Comparison of ENCODE assay signal across 2 cellular contexts in the genomic region with DNA sequence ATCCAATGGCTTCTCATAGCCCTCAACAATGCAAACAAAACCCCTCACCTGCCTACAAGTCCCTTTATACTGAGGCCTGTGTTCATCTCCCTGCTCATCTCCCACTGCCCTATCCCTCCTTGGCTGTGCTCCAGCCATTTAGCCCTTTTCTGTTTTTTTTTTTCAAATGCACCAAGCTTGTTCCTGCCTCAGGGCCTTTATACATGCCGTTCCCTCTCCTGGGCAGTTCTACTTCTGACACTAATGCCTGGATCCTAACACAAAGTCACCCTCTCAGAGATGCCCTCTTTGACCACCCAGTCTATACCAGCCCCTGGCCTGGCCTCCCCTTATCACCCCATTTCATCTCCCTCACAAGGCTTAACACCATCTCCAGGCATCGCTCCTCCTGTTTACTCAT.
TF ChIP-seq lines count a peak whose summit lies in the region.

No MANE protein-coding gene starts in this region.

TF ChIP-seq in H1, 55 proteins besides CTCF, POLR2A, EP300 and RAD21 (continues in another document):
- TF ChIP-seq, protein P1, sequence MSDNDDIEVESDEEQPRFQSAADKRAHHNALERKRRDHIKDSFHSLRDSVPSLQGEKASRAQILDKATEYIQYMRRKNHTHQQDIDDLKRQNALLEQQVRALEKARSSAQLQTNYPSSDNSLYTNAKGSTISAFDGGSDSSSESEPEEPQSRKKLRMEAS (IDR thresholded peaks at IDR 0.05), result no peak
- TF ChIP-seq SP4 (IDR thresholded peaks at IDR 0.05; ENCODE audit: low read length), result no peak
- TF ChIP-seq, protein P2, sequence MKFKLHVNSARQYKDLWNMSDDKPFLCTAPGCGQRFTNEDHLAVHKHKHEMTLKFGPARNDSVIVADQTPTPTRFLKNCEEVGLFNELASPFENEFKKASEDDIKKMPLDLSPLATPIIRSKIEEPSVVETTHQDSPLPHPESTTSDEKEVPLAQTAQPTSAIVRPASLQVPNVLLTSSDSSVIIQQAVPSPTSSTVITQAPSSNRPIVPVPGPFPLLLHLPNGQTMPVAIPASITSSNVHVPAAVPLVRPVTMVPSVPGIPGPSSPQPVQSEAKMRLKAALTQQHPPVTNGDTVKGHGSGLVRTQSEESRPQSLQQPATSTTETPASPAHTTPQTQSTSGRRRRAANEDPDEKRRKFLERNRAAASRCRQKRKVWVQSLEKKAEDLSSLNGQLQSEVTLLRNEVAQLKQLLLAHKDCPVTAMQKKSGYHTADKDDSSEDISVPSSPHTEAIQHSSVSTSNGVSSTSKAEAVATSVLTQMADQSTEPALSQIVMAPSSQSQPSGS (IDR thresholded peaks at IDR 0.05; ENCODE audit: low read length), result no peak
- no peak for TF ChIP-seq MAFK (IDR thresholded peaks at IDR 0.05; ENCODE audit: low read depth, low read length)
- TF ChIP-seq HDAC6 (IDR thresholded peaks at IDR 0.05; ENCODE audit: low read depth, low read length), result no peak
- TF ChIP-seq, protein P3, sequence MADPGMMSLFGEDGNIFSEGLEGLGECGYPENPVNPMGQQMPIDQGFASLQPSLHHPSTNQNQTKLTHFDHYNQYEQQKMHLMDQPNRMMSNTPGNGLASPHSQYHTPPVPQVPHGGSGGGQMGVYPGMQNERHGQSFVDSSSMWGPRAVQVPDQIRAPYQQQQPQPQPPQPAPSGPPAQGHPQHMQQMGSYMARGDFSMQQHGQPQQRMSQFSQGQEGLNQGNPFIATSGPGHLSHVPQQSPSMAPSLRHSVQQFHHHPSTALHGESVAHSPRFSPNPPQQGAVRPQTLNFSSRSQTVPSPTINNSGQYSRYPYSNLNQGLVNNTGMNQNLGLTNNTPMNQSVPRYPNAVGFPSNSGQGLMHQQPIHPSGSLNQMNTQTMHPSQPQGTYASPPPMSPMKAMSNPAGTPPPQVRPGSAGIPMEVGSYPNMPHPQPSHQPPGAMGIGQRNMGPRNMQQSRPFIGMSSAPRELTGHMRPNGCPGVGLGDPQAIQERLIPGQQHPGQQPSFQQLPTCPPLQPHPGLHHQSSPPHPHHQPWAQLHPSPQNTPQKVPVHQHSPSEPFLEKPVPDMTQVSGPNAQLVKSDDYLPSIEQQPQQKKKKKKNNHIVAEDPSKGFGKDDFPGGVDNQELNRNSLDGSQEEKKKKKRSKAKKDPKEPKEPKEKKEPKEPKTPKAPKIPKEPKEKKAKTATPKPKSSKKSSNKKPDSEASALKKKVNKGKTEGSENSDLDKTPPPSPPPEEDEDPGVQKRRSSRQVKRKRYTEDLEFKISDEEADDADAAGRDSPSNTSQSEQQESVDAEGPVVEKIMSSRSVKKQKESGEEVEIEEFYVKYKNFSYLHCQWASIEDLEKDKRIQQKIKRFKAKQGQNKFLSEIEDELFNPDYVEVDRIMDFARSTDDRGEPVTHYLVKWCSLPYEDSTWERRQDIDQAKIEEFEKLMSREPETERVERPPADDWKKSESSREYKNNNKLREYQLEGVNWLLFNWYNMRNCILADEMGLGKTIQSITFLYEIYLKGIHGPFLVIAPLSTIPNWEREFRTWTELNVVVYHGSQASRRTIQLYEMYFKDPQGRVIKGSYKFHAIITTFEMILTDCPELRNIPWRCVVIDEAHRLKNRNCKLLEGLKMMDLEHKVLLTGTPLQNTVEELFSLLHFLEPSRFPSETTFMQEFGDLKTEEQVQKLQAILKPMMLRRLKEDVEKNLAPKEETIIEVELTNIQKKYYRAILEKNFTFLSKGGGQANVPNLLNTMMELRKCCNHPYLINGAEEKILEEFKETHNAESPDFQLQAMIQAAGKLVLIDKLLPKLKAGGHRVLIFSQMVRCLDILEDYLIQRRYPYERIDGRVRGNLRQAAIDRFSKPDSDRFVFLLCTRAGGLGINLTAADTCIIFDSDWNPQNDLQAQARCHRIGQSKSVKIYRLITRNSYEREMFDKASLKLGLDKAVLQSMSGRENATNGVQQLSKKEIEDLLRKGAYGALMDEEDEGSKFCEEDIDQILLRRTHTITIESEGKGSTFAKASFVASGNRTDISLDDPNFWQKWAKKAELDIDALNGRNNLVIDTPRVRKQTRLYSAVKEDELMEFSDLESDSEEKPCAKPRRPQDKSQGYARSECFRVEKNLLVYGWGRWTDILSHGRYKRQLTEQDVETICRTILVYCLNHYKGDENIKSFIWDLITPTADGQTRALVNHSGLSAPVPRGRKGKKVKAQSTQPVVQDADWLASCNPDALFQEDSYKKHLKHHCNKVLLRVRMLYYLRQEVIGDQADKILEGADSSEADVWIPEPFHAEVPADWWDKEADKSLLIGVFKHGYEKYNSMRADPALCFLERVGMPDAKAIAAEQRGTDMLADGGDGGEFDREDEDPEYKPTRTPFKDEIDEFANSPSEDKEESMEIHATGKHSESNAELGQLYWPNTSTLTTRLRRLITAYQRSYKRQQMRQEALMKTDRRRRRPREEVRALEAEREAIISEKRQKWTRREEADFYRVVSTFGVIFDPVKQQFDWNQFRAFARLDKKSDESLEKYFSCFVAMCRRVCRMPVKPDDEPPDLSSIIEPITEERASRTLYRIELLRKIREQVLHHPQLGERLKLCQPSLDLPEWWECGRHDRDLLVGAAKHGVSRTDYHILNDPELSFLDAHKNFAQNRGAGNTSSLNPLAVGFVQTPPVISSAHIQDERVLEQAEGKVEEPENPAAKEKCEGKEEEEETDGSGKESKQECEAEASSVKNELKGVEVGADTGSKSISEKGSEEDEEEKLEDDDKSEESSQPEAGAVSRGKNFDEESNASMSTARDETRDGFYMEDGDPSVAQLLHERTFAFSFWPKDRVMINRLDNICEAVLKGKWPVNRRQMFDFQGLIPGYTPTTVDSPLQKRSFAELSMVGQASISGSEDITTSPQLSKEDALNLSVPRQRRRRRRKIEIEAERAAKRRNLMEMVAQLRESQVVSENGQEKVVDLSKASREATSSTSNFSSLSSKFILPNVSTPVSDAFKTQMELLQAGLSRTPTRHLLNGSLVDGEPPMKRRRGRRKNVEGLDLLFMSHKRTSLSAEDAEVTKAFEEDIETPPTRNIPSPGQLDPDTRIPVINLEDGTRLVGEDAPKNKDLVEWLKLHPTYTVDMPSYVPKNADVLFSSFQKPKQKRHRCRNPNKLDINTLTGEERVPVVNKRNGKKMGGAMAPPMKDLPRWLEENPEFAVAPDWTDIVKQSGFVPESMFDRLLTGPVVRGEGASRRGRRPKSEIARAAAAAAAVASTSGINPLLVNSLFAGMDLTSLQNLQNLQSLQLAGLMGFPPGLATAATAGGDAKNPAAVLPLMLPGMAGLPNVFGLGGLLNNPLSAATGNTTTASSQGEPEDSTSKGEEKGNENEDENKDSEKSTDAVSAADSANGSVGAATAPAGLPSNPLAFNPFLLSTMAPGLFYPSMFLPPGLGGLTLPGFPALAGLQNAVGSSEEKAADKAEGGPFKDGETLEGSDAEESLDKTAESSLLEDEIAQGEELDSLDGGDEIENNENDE (IDR thresholded peaks at IDR 0.05; ENCODE audit: insufficient replicate concordance, low read length), result no peak
- TF ChIP-seq KDM1A (IDR thresholded peaks at IDR 0.05; ENCODE audit: borderline replicate concordance, low read length), result no peak
- TF ChIP-seq SP1 (IDR thresholded peaks at IDR 0.05; ENCODE audit: low read depth, low read length), result no peak
- TF ChIP-seq RXRA (IDR thresholded peaks at IDR 0.05; ENCODE audit: insufficient read depth, low read depth, low read length), result no peak
- no peak for TF ChIP-seq CBX8 (IDR thresholded peaks at IDR 0.05; ENCODE audit: borderline replicate concordance, low read depth, low read length)
- no peak for TF ChIP-seq TAF1 (IDR thresholded peaks at IDR 0.05; ENCODE audit: low read depth, low read length)
- TF ChIP-seq FOSL1 (IDR thresholded peaks at IDR 0.05; ENCODE audit: insufficient read depth, low read depth, low read length), result no peak
- TF ChIP-seq SAP30 (IDR thresholded peaks at IDR 0.05; ENCODE audit: insufficient read depth, insufficient replicate concordance, low read length), result no peak
- TF ChIP-seq CTBP2 (IDR thresholded peaks at IDR 0.05; ENCODE audit: borderline replicate concordance, insufficient read depth, insufficient read length, low read length), result no peak

TF ChIP-seq in GM23338, 12 proteins besides CTCF, POLR2A, EP300 and RAD21:
- no peak for TF ChIP-seq STAT1 (IDR thresholded peaks at IDR 0.05; ENCODE audit: unreplicated experiment)
